In genomic region chr5:132576123-132576522, GRCh38 we compare ENCODE assay signal across 29 cellular contexts. TPM values are rescaled to one million over a fixed set of nuclear protein-coding genes. Genes with fewer than 3 reads are reported as not detected.
A peak's percentile ranks its signal among the peaks of the same experiment; 100 is the strongest.
DNase-seq lines count a peak whose midpoint lies in the region; ATAC-seq and TF ChIP-seq lines count a peak whose summit lies in the region.
"Had no signal": no experiment of that assay in that cellular context is flagged by ENCODE, and none has a peak within 500 bp of the region (broad histone marks: within the 10 kb centered on the region; RNA-seq: fewer than 3 reads in every experiment).

No MANE protein-coding gene starts in this region.

- in situ Hi-C loops in mammary epithelial cell (cut with MboI; ENCODE audit: low sequenced_read_pairs in 2 of 2), result no loop called here

- TF ChIP-seq CTCF in MCF 10A (IDR thresholded peaks at IDR 0.05; ENCODE audit: unreplicated experiment) (no peak), mammary epithelial cell (conservative IDR thresholded peaks at IDR 0.05 in 1 of 2, IDR thresholded peaks at IDR 0.05 in 1 of 2; ENCODE audit: extremely low read depth in 1 of 2, insufficient read depth in 1 of 2, low read depth in 1 of 2, low read length in 2 of 2) (no peak), heart right ventricle (IDR thresholded peaks at IDR 0.05) (no peak)

- dilution Hi-C loops in mammary epithelial cell (cut with HindIII; ENCODE audit: low sequenced_read_pairs), result no loop called here

- H3K27ac ChIP-seq in mammary epithelial cell (ENCODE audit: insufficient read depth, low read depth, low read length) (no peak overlapping the region), heart right ventricle (no peak overlapping the region)
- H3K27ac ChIP-seq: PC-9 had no signal

- H3K9ac ChIP-seq in mammary epithelial cell (ENCODE audit: insufficient read depth, low read length), result no peak overlapping the region

- WGBS in mammary epithelial cell (ENCODE audit: low coverage, missing lambda C conversion rate), result 100% methylated on average over 1 of the region's 1 CpG
- WGBS in heart right ventricle, 2 donors, result 95 to 97% methylated on average over 1 of the region's 1 CpG

- no peaks in the 10 kb centered on the region for H3K9me3 ChIP-seq in mammary epithelial cell (replicated peaks; ENCODE audit: insufficient read depth, low read length)
- H3K9me3 ChIP-seq in heart right ventricle, result no peaks in the 10 kb centered on the region
- H3K9me3 ChIP-seq: BE2C had no signal

- H3K27me3 Mint-ChIP-seq in activated CD4-positive, alpha-beta T cell treated with anti-CD3 and anti-CD28 coated beads, Interleukin-2, amount 10 ng/mL, durations not matched to agents 24 days and 14 days, result no peaks in the 10 kb centered on the region
- H3K27me3 Mint-ChIP-seq in MCF 10A (ENCODE audit: insufficient read depth, unreplicated experiment), result no peaks in the 10 kb centered on the region
- no peaks in the 10 kb centered on the region for H3K27me3 Mint-ChIP-seq in activated T-helper 2 cell treated with anti-CD3 and anti-CD28 coated beads, Interferon-gamma antibody, Interleukin-2, Interleukin-4, amounts not matched to agents 10 μg/mL and 5 μg/mL and 100 μg/mL, durations not matched to agents 14 hours and 24 hours and 36 hours (ENCODE audit: low read depth)
- H3K27me3 Mint-ChIP-seq: CD8-positive, alpha-beta memory T cell had no signal

- intact Hi-C loops in activated CD4-positive, alpha-beta T cell treated with anti-CD3 and anti-CD28 coated beads, Interleukin-2, amount 10 ng/mL, durations not matched to agents 24 days and 14 days (cut with micrococcal nuclease), result loop anchor here (1.0 to 2.0 kb wide), 2 partner anchors 19 to 50 kb away; partner anchors contain the start of gene RAD50
- intact Hi-C loops in MCF 10A (cut with micrococcal nuclease), result no loop called here
- intact Hi-C loops in mammary epithelial cell (cut with micrococcal nuclease), result no loop called here
- intact Hi-C loops in activated T-helper 2 cell treated with anti-CD3 and anti-CD28 coated beads, Interferon-gamma antibody, Interleukin-2, Interleukin-4, amounts not matched to agents 10 μg/mL and 5 μg/mL and 100 μg/mL, durations not matched to agents 14 hours and 24 hours and 36 hours (cut with micrococcal nuclease), result no loop called here
- intact Hi-C loops in heart right ventricle (cut with DNase I), result no loop called here

- H3K4me2 ChIP-seq in mammary epithelial cell (ENCODE audit: insufficient read depth, low read depth, low read length), result no peak overlapping the region
- H3K4me2 ChIP-seq: PC-9 had no signal

- H3K9me3 Mint-ChIP-seq in activated CD4-positive, alpha-beta T cell treated with anti-CD3 and anti-CD28 coated beads, Interleukin-2, amount 10 ng/mL, durations not matched to agents 24 days and 14 days, result peaks cover 7% of the 10 kb centered on the region
- H3K9me3 Mint-ChIP-seq in MCF 10A (ENCODE audit: unreplicated experiment), result no peaks in the 10 kb centered on the region
- H3K9me3 Mint-ChIP-seq in activated T-helper 2 cell treated with anti-CD3 and anti-CD28 coated beads, Interferon-gamma antibody, Interleukin-2, Interleukin-4, amounts not matched to agents 10 μg/mL and 5 μg/mL and 100 μg/mL, durations not matched to agents 14 hours and 24 hours and 36 hours, result peaks cover 8% of the 10 kb centered on the region
- H3K9me3 Mint-ChIP-seq: CD14-positive monocyte; CD8-positive, alpha-beta memory T cell had no signal

- H3K27me3 ChIP-seq in mammary epithelial cell (ENCODE audit: insufficient read depth, low read length) (no peaks in the 10 kb centered on the region), heart right ventricle (no peaks in the 10 kb centered on the region)
- H3K27me3 ChIP-seq: BE2C, MG63 had no signal

- peak overlapping the region; percentile 52 for H3K27ac Mint-ChIP-seq in activated CD4-positive, alpha-beta T cell treated with anti-CD3 and anti-CD28 coated beads, Interleukin-2, amount 10 ng/mL, durations not matched to agents 24 days and 14 days
- H3K27ac Mint-ChIP-seq in MCF 10A (ENCODE audit: low read depth, unreplicated experiment), result no peak overlapping the region
- H3K27ac Mint-ChIP-seq in activated T-helper 2 cell treated with anti-CD3 and anti-CD28 coated beads, Interferon-gamma antibody, Interleukin-2, Interleukin-4, amounts not matched to agents 10 μg/mL and 5 μg/mL and 100 μg/mL, durations not matched to agents 14 hours and 24 hours and 36 hours, result peak overlapping the region; percentile 30
- H3K27ac Mint-ChIP-seq: CD14-positive monocyte had no signal

- CTCF ChIA-PET in MCF 10A (lab: Yijun Ruan, JAX), result no interaction called here
- CTCF ChIA-PET in mammary epithelial cell (lab: Charles Lee; ENCODE audit: low non-redundant PET), result no interaction called here

- H3K36me3 ChIP-seq in mammary epithelial cell (ENCODE audit: insufficient read depth, low read length) (peaks cover 28% of the 10 kb centered on the region), heart right ventricle (peaks cover 0 to 72% (median 23%) of the 10 kb centered on the region in 9 donors)

- no peak overlapping the region for H3K4me3 Mint-ChIP-seq in activated CD4-positive, alpha-beta T cell treated with anti-CD3 and anti-CD28 coated beads, Interleukin-2, amount 10 ng/mL, durations not matched to agents 24 days and 14 days
- H3K4me3 Mint-ChIP-seq in MCF 10A (ENCODE audit: unreplicated experiment), result no peak overlapping the region
- no peak overlapping the region for H3K4me3 Mint-ChIP-seq in activated T-helper 2 cell treated with anti-CD3 and anti-CD28 coated beads, Interferon-gamma antibody, Interleukin-2, Interleukin-4, amounts not matched to agents 10 μg/mL and 5 μg/mL and 100 μg/mL, durations not matched to agents 14 hours and 24 hours and 36 hours (ENCODE audit: low read depth)
- H3K4me3 Mint-ChIP-seq: CD14-positive monocyte; CD8-positive, alpha-beta memory T cell had no signal

- no peak overlapping the region for H2AFZ ChIP-seq in mammary epithelial cell (ENCODE audit: low read depth, low read length)
- H2AFZ ChIP-seq: PC-9 had no signal

- POLR2A ChIA-PET in MCF 10A (lab: Yijun Ruan, JAX), result interaction anchor here (0.6 to 2.5 kb wide), 4 partner anchors 7 to 584 kb away, joined by 3 to 7 read pairs (median 3); partner anchors contain the start of gene RAD50

- H3K79me2 ChIP-seq in mammary epithelial cell (ENCODE audit: insufficient read depth, low read length), result peaks cover 17% of the 10 kb centered on the region

- no peaks in the 10 kb centered on the region for H4K20me1 ChIP-seq in mammary epithelial cell (ENCODE audit: insufficient read depth, low read length)

- DNase-seq in activated CD4-positive, alpha-beta T cell treated with anti-CD3 and anti-CD28 coated beads, Interleukin-2, amount 10 ng/mL, durations not matched to agents 24 days and 14 days, result no peak
- no peak for DNase-seq in activated CD4-positive, alpha-beta T cell treated with anti-CD3 and anti-CD28 coated beads for 4 hours
- DNase-seq in MCF 10A (ENCODE audit: unreplicated experiment), result no peak
- no peak for DNase-seq in mammary epithelial cell
- no peak for DNase-seq in activated T-helper 2 cell treated with anti-CD3 and anti-CD28 coated beads, Interferon-gamma antibody, Interleukin-2, Interleukin-4, amounts not matched to agents 10 μg/mL and 5 μg/mL and 100 μg/mL, durations not matched to agents 14 hours and 24 hours and 36 hours (ENCODE audit: low spot score)
- DNase-seq in heart right ventricle, result no peak
- no peak for DNase-seq in stimulated activated CD4-positive, alpha-beta T cell treated with anti-CD3 and anti-CD28 coated beads, Interleukin-15, amount 100 ng/mL, for 24 hours
- no peak for DNase-seq in germinal center (ENCODE audit: low spot score)
- DNase-seq: 8988T; ACHN; BE2C; Calu3; CD8-positive, alpha-beta memory T cell; DMS153; DND-41; GOT3; HCEC 1CT; KBM-7; MG63; NCI-H1694 treated with DMSO at 0.1 percent for 48 hours; NCI-H2081; NCI-H2227 treated with DMSO at 0.1 percent for 48 hours; NCI-H526 treated with DMSO at 0.1 percent for 48 hours; PC-9 had no signal

- H3K4me1 ChIP-seq in mammary epithelial cell (ENCODE audit: insufficient read depth, low read length) (no peaks in the 10 kb centered on the region), heart right ventricle (no peaks in the 10 kb centered on the region)

- BruUV-seq in MCF 10A (replicated peaks; lab: Mats Ljungman, UMichigan) (TSS peak; percentile 10), mammary epithelial cell (replicated peaks; lab: Mats Ljungman, UMichigan) (no TSS peak)

- peaks cover 16% of the 10 kb centered on the region for H3K4me1 Mint-ChIP-seq in activated CD4-positive, alpha-beta T cell treated with anti-CD3 and anti-CD28 coated beads, Interleukin-2, amount 10 ng/mL, durations not matched to agents 24 days and 14 days
- H3K4me1 Mint-ChIP-seq in MCF 10A (ENCODE audit: insufficient read depth, unreplicated experiment), result peaks cover 7% of the 10 kb centered on the region
- H3K4me1 Mint-ChIP-seq in activated T-helper 2 cell treated with anti-CD3 and anti-CD28 coated beads, Interferon-gamma antibody, Interleukin-2, Interleukin-4, amounts not matched to agents 10 μg/mL and 5 μg/mL and 100 μg/mL, durations not matched to agents 14 hours and 24 hours and 36 hours (ENCODE audit: low read depth), result peaks cover 25% of the 10 kb centered on the region
- H3K4me1 Mint-ChIP-seq: CD14-positive monocyte had no signal

- ATAC-seq in heart right ventricle, result no peak
- ATAC-seq: Right ventricle myocardium inferior had no signal

- peaks cover 66% of the 10 kb centered on the region for H3K36me3 Mint-ChIP-seq in activated CD4-positive, alpha-beta T cell treated with anti-CD3 and anti-CD28 coated beads, Interleukin-2, amount 10 ng/mL, durations not matched to agents 24 days and 14 days (ENCODE audit: low read depth)
- peaks cover 85% of the 10 kb centered on the region for H3K36me3 Mint-ChIP-seq in MCF 10A (ENCODE audit: insufficient read depth, unreplicated experiment)
- H3K36me3 Mint-ChIP-seq in activated T-helper 2 cell treated with anti-CD3 and anti-CD28 coated beads, Interferon-gamma antibody, Interleukin-2, Interleukin-4, amounts not matched to agents 10 μg/mL and 5 μg/mL and 100 μg/mL, durations not matched to agents 14 hours and 24 hours and 36 hours (ENCODE audit: low read depth), result peaks cover 80% of the 10 kb centered on the region

- H3K4me3 ChIP-seq in mammary epithelial cell (replicated peaks in 1 of 3; ENCODE audit: insufficient read depth in 1 of 3, low read depth in 2 of 3, low read length in 3 of 3) (no peak overlapping the region), heart right ventricle (no peak overlapping the region)
- H3K4me3 ChIP-seq: MG63, PC-9 had no signal

RNA-seq across cellular contexts. Expression of gene RAD50, which starts 19.3 kb away (rescaled TPM):
- 37.4 and 39.5 TPM in 2 replicates for total RNA-seq in activated CD4-positive, alpha-beta T cell treated with anti-CD3 and anti-CD28 coated beads, Interleukin-2, amount 10 ng/mL, durations not matched to agents 24 days and 14 days
- 145 TPM in 2 replicates for total RNA-seq in MCF 10A (2022)
- 10 to 100 TPM; 29.8 to 56.9 TPM for total RNA-seq in mammary epithelial cell
- polyA plus RNA-seq in mammary epithelial cell, result 18.1 TPM
- polyA minus RNA-seq in mammary epithelial cell, result 25.4 TPM
- total RNA-seq in activated T-helper 2 cell treated with anti-CD3 and anti-CD28 coated beads, Interferon-gamma antibody, Interleukin-2, Interleukin-4, amounts not matched to agents 10 μg/mL and 5 μg/mL and 100 μg/mL, durations not matched to agents 14 hours and 24 hours and 36 hours, result 49.2 and 55.8 TPM in 2 replicates
- 10 to 100 TPM; 26.6 to 38.5 (median 33.2) TPM for total RNA-seq in heart right ventricle
- polyA plus RNA-seq in heart right ventricle, result 10 to 100 TPM in 1 of 2 donors, 1 to 10 TPM in 1; 6.8 to 11.6 TPM

RNA-seq across cellular contexts. Expression of gene IL5, which starts 32.8 kb away (rescaled TPM):
- total RNA-seq in activated CD4-positive, alpha-beta T cell treated with anti-CD3 and anti-CD28 coated beads, Interleukin-2, amount 10 ng/mL, durations not matched to agents 24 days and 14 days, result 7.0 and 7.1 TPM in 2 replicates
- not detected in 2 replicates for total RNA-seq in MCF 10A (2022)
- total RNA-seq in mammary epithelial cell, result not detected
- not detected for polyA plus RNA-seq in mammary epithelial cell
- polyA minus RNA-seq in mammary epithelial cell, result not detected
- 100.0 and 113 TPM in 2 replicates for total RNA-seq in activated T-helper 2 cell treated with anti-CD3 and anti-CD28 coated beads, Interferon-gamma antibody, Interleukin-2, Interleukin-4, amounts not matched to agents 10 μg/mL and 5 μg/mL and 100 μg/mL, durations not matched to agents 14 hours and 24 hours and 36 hours
- total RNA-seq in heart right ventricle, result not detected
- polyA plus RNA-seq in heart right ventricle, result not detected
- total RNA-seq: Calu3, LHCN-M2, NCI-H460, PC-9, Right ventricle myocardium inferior, RPMI7951 had no signal
- polyA plus RNA-seq: CD14-positive monocyte; CD8-positive, alpha-beta memory T cell had no signal

Comparison
In these comparisons a context has a peak if more than half of its experiments do, and no peak if none do; other contexts are left out.
1. RNA of gene IL5, which starts 32.8 kb away (total RNA-seq): 100.0 to 113 TPM in activated T-helper 2 cell treated with anti-CD3 and anti-CD28 coated beads, Interferon-gamma antibody, Interleukin-2, Interleukin-4, amounts not matched to agents 10 μg/mL and 5 μg/mL and 100 μg/mL, durations not matched to agents 14 hours and 24 hours and 36 hours; 7.0 to 7.1 TPM in activated CD4-positive, alpha-beta T cell treated with anti-CD3 and anti-CD28 coated beads, Interleukin-2, amount 10 ng/mL, durations not matched to agents 24 days and 14 days, not detected in MCF 10A, not detected in mammary epithelial cell and not detected in heart right ventricle; every median in the first group is over 10 times any median in the second.